In the genomic region with DNA sequence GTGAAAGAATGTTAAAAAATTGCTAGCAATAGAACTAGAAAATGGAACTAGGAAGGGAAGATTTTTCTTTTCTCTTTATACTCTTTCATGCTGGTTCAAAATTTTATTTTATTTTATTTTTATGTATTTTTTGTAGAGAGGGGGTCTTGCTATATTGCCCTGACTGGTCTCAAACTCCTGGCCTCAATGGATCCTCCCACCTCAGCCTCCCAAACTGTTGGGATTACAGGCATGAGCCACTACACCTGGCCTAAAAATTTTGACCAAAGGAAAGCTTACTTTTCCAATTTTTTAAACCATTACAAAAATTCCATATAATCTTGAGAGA, we compare ENCODE assay signal across 10 cellular contexts. TPM values are rescaled to one million over a fixed set of nuclear protein-coding genes. Genes with fewer than 3 reads are reported as not detected.
DNase-seq lines count a peak whose midpoint lies in the region; ATAC-seq and TF ChIP-seq lines count a peak whose summit lies in the region.
"Had no signal": no experiment of that assay in that cellular context is flagged by ENCODE, and none has a peak within 500 bp of the region (broad histone marks: within the 10 kb centered on the region; RNA-seq: fewer than 3 reads in every experiment).

No MANE protein-coding gene starts in this region.

- peaks cover 14% of the 10 kb centered on the region for H3K27me3 Mint-ChIP-seq in activated CD8-positive, alpha-beta memory T cell treated with anti-CD3 and anti-CD28 coated beads, Interleukin-2, amount 10 ng/mL, durations not matched to agents 7 days and 5 days
- H3K27me3 Mint-ChIP-seq in activated naive CD8-positive, alpha-beta T cell treated with anti-CD3 and anti-CD28 coated beads, Interleukin-2, amount 10 ng/mL, durations not matched to agents 7 days and 5 days = no peaks in the 10 kb centered on the region

- TF ChIP-seq CTCF in WERI-Rb-1 (IDR thresholded peaks at IDR 0.05; ENCODE audit: low read depth, low read length) = no peak

- H2BK120ac ChIP-seq in mesenchymal stem cell (ENCODE audit: low read depth, low read length) = no peak overlapping the region

- no peak overlapping the region for H4K91ac ChIP-seq in mesenchymal stem cell (ENCODE audit: low read length)

- H3K36me3 Mint-ChIP-seq in activated CD8-positive, alpha-beta memory T cell treated with anti-CD3 and anti-CD28 coated beads, Interleukin-2, amount 10 ng/mL, durations not matched to agents 7 days and 5 days = no peaks in the 10 kb centered on the region
- H3K36me3 Mint-ChIP-seq in activated naive CD8-positive, alpha-beta T cell treated with anti-CD3 and anti-CD28 coated beads, Interleukin-2, amount 10 ng/mL, durations not matched to agents 7 days and 5 days = no peaks in the 10 kb centered on the region

- H3K4me3 Mint-ChIP-seq in activated CD8-positive, alpha-beta memory T cell treated with anti-CD3 and anti-CD28 coated beads, Interleukin-2, amount 10 ng/mL, durations not matched to agents 7 days and 5 days = no peak overlapping the region
- no peak overlapping the region for H3K4me3 Mint-ChIP-seq in activated naive CD8-positive, alpha-beta T cell treated with anti-CD3 and anti-CD28 coated beads, Interleukin-2, amount 10 ng/mL, durations not matched to agents 7 days and 5 days

- no peak overlapping the region for H3K4me2 ChIP-seq in mesenchymal stem cell (ENCODE audit: low read length, poor library complexity, severe bottlenecking)

- H3K9me3 Mint-ChIP-seq in activated CD8-positive, alpha-beta memory T cell treated with anti-CD3 and anti-CD28 coated beads, Interleukin-2, amount 10 ng/mL, durations not matched to agents 7 days and 5 days (ENCODE audit: low read depth) = no peaks in the 10 kb centered on the region
- no peaks in the 10 kb centered on the region for H3K9me3 Mint-ChIP-seq in activated naive CD8-positive, alpha-beta T cell treated with anti-CD3 and anti-CD28 coated beads, Interleukin-2, amount 10 ng/mL, durations not matched to agents 7 days and 5 days

- H3K4me1 ChIP-seq in mesenchymal stem cell (ENCODE audit: control insufficient read depth, insufficient read depth, low read depth, low read length) = peaks cover 10% of the 10 kb centered on the region

- H3K4me3 ChIP-seq in mesenchymal stem cell (ENCODE audit: insufficient read depth in 1 of 2, low read depth in 1 of 2, low read length in 2 of 2) (no peak overlapping the region), WERI-Rb-1 (ENCODE audit: low read depth, low read length) (no peak overlapping the region)

- peaks cover 3% of the 10 kb centered on the region for H3K79me1 ChIP-seq in mesenchymal stem cell (replicated peaks; ENCODE audit: low read length, poor library complexity, severe bottlenecking)

- no peak overlapping the region for H3K23ac ChIP-seq in mesenchymal stem cell (ENCODE audit: low read length in 2 of 2)

- H4K8ac ChIP-seq in mesenchymal stem cell (ENCODE audit: low read length) = peak overlapping the region; percentile 69

- H3K27ac Mint-ChIP-seq in activated CD8-positive, alpha-beta memory T cell treated with anti-CD3 and anti-CD28 coated beads, Interleukin-2, amount 10 ng/mL, durations not matched to agents 7 days and 5 days = peak overlapping the region; percentile 42
- peak overlapping the region; percentile 56 for H3K27ac Mint-ChIP-seq in activated naive CD8-positive, alpha-beta T cell treated with anti-CD3 and anti-CD28 coated beads, Interleukin-2, amount 10 ng/mL, durations not matched to agents 7 days and 5 days

- ATAC-seq in activated CD8-positive, alpha-beta memory T cell treated with anti-CD3 and anti-CD28 coated beads, Interleukin-2, amount 10 ng/mL, durations not matched to agents 7 days and 5 days = no peak
- ATAC-seq in activated naive CD8-positive, alpha-beta T cell treated with anti-CD3 and anti-CD28 coated beads, Interleukin-2, amount 10 ng/mL, durations not matched to agents 7 days and 5 days (ENCODE audit: low read depth) = no peak
- no peak for ATAC-seq in GM18870 (IDR thresholded peaks at IDR 0.05; ENCODE audit: unreplicated experiment)

- H3K36me3 ChIP-seq in mesenchymal stem cell (ENCODE audit: control insufficient read depth in 1 of 2, insufficient read depth in 2 of 2, low read depth in 1 of 2, low read length in 2 of 2) = no peaks in the 10 kb centered on the region
- no peaks in the 10 kb centered on the region for H3K36me3 ChIP-seq in WERI-Rb-1

- H3K4ac ChIP-seq in mesenchymal stem cell (ENCODE audit: low read depth in 1 of 2, low read length in 2 of 2) = no peak overlapping the region

- DNase-seq in activated CD8-positive, alpha-beta memory T cell treated with anti-CD3 and anti-CD28 coated beads, Interleukin-2, amount 10 ng/mL, durations not matched to agents 7 days and 5 days = no peak
- no peak for DNase-seq in activated CD8-positive, alpha-beta memory T cell treated with anti-CD3 and anti-CD28 coated beads for 24 hours
- no peak for DNase-seq in activated naive CD8-positive, alpha-beta T cell treated with anti-CD3 and anti-CD28 coated beads, Interleukin-2, amount 10 ng/mL, durations not matched to agents 7 days and 5 days
- DNase-seq in mesenchymal stem cell (no peak), WERI-Rb-1 (no peak), LoVo (ENCODE audit: low spot score) (no peak)

- no peak overlapping the region for H2BK15ac ChIP-seq in mesenchymal stem cell (ENCODE audit: low read depth, poor library complexity, severe bottlenecking)

- H2BK12ac ChIP-seq in mesenchymal stem cell (ENCODE audit: low read length in 2 of 2) = no peak overlapping the region

- H3K9me3 ChIP-seq in mesenchymal stem cell (ENCODE audit: control insufficient read depth, low read length) (no peaks in the 10 kb centered on the region), WERI-Rb-1 (ENCODE audit: severe bottlenecking) (no peaks in the 10 kb centered on the region)

- H3K18ac ChIP-seq in mesenchymal stem cell (ENCODE audit: low read depth in 1 of 2, low read length in 2 of 2) = no peak overlapping the region

- peaks cover 20% of the 10 kb centered on the region for H3K4me1 Mint-ChIP-seq in activated CD8-positive, alpha-beta memory T cell treated with anti-CD3 and anti-CD28 coated beads, Interleukin-2, amount 10 ng/mL, durations not matched to agents 7 days and 5 days
- H3K4me1 Mint-ChIP-seq in activated naive CD8-positive, alpha-beta T cell treated with anti-CD3 and anti-CD28 coated beads, Interleukin-2, amount 10 ng/mL, durations not matched to agents 7 days and 5 days = peaks cover 18% of the 10 kb centered on the region

- no peak overlapping the region for H3K14ac ChIP-seq in mesenchymal stem cell (ENCODE audit: low read length in 2 of 2)

- H2AFZ ChIP-seq in mesenchymal stem cell (ENCODE audit: low read depth, low read length) = no peak overlapping the region

- H3K9ac ChIP-seq in mesenchymal stem cell (ENCODE audit: low read length) = peak overlapping the region; percentile 84

- H3K27ac ChIP-seq in mesenchymal stem cell (ENCODE audit: low read length, poor library complexity, severe bottlenecking) (peak overlapping the region; percentile 45), temporal lobe (ENCODE audit: low read depth, low read length) (peak overlapping the region; percentile 79), WERI-Rb-1 (no peak overlapping the region)

- POLR2A ChIA-PET in activated naive CD8-positive, alpha-beta T cell treated with anti-CD3 and anti-CD28 coated beads, Interleukin-2, amount 10 ng/mL, durations not matched to agents 7 days and 5 days (lab: Charles Lee) = interaction anchor here (0.9 to 1.2 kb wide), 4 partner anchors 10 to 170 kb away, joined by 3 to 4 read pairs (median 3); a partner anchor contains a TSS

- H3K27me3 ChIP-seq in mesenchymal stem cell (ENCODE audit: control insufficient read depth in 1 of 2, insufficient read depth in 1 of 2, low read length in 2 of 2) (no peaks in the 10 kb centered on the region), WERI-Rb-1 (ENCODE audit: insufficient read depth, low read depth, severe bottlenecking) (no peaks in the 10 kb centered on the region)

- no peak overlapping the region for H2AK5ac ChIP-seq in mesenchymal stem cell (ENCODE audit: low read length, severe bottlenecking)

- H2BK5ac ChIP-seq in mesenchymal stem cell (ENCODE audit: low read depth, low read length, poor library complexity, severe bottlenecking) = no peak overlapping the region

- CTCF ChIA-PET in activated CD8-positive, alpha-beta memory T cell treated with anti-CD3 and anti-CD28 coated beads, Interleukin-2, amount 10 ng/mL, durations not matched to agents 7 days and 5 days (lab: Charles Lee) = interaction anchor here (0.7 to 3.9 kb wide), 47 partner anchors 9 to 1169 kb away, joined by 3 to 37 read pairs (median 4); a partner anchor contains a TSS

RNA-seq across cellular contexts. Expression of a gene that starts 10.0 kb away (rescaled TPM):
- 10 to 100 TPM; 48.7 to 58.2 TPM for total RNA-seq in activated CD8-positive, alpha-beta memory T cell treated with anti-CD3 and anti-CD28 coated beads, Interleukin-2, amount 10 ng/mL, durations not matched to agents 7 days and 5 days
- total RNA-seq in activated naive CD8-positive, alpha-beta T cell treated with anti-CD3 and anti-CD28 coated beads, Interleukin-2, amount 10 ng/mL, durations not matched to agents 7 days and 5 days = 10 to 100 TPM; 50.8 to 52.7 TPM
- 27.2 TPM for polyA plus RNA-seq in mesenchymal stem cell (2013, experiment 1 of 2)
- polyA plus RNA-seq in mesenchymal stem cell (2013, experiment 2 of 2) = 28.4 TPM
- 37.4 TPM for total RNA-seq in temporal lobe

RNA-seq across cellular contexts. Expression of a gene that starts 28.6 kb away (rescaled TPM):
- 100 to 1,000 TPM; 149 to 189 TPM for total RNA-seq in activated CD8-positive, alpha-beta memory T cell treated with anti-CD3 and anti-CD28 coated beads, Interleukin-2, amount 10 ng/mL, durations not matched to agents 7 days and 5 days
- 100 to 1,000 TPM; 125 to 131 TPM for total RNA-seq in activated naive CD8-positive, alpha-beta T cell treated with anti-CD3 and anti-CD28 coated beads, Interleukin-2, amount 10 ng/mL, durations not matched to agents 7 days and 5 days
- polyA plus RNA-seq in mesenchymal stem cell (2013, experiment 1 of 2) = 379 TPM
- 384 TPM for polyA plus RNA-seq in mesenchymal stem cell (2013, experiment 2 of 2)
- total RNA-seq in temporal lobe = 31.0 TPM

RNA-seq across cellular contexts. Expression of a gene that starts 44.2 kb away (rescaled TPM):
- total RNA-seq in activated CD8-positive, alpha-beta memory T cell treated with anti-CD3 and anti-CD28 coated beads, Interleukin-2, amount 10 ng/mL, durations not matched to agents 7 days and 5 days = 1 to 10 TPM; 1.5 TPM
- total RNA-seq in activated naive CD8-positive, alpha-beta T cell treated with anti-CD3 and anti-CD28 coated beads, Interleukin-2, amount 10 ng/mL, durations not matched to agents 7 days and 5 days = 1 to 10 TPM; 2.1 to 2.2 TPM
- polyA plus RNA-seq in mesenchymal stem cell (2013, experiment 1 of 2) = 0.10 TPM
- not detected for polyA plus RNA-seq in mesenchymal stem cell (2013, experiment 2 of 2)
- not detected for total RNA-seq in temporal lobe
- total RNA-seq: cerebellum, myocyte had no signal

RNA-seq across cellular contexts. Expression of a gene that starts 56.3 kb away (rescaled TPM):
- 10 to 100 TPM; 36.2 to 48.8 TPM for total RNA-seq in activated CD8-positive, alpha-beta memory T cell treated with anti-CD3 and anti-CD28 coated beads, Interleukin-2, amount 10 ng/mL, durations not matched to agents 7 days and 5 days
- total RNA-seq in activated naive CD8-positive, alpha-beta T cell treated with anti-CD3 and anti-CD28 coated beads, Interleukin-2, amount 10 ng/mL, durations not matched to agents 7 days and 5 days = 10 to 100 TPM; 30.7 to 39.5 TPM
- polyA plus RNA-seq in mesenchymal stem cell (2013, experiment 1 of 2) = 23.7 TPM
- polyA plus RNA-seq in mesenchymal stem cell (2013, experiment 2 of 2) = 23.7 TPM
- 11.3 TPM for total RNA-seq in temporal lobe

RNA-seq across cellular contexts. Expression of a gene that starts 56.5 kb away (rescaled TPM):
- 10 to 100 TPM; 27.6 to 32.7 TPM for total RNA-seq in activated CD8-positive, alpha-beta memory T cell treated with anti-CD3 and anti-CD28 coated beads, Interleukin-2, amount 10 ng/mL, durations not matched to agents 7 days and 5 days
- 10 to 100 TPM; 42.5 to 43.9 TPM for total RNA-seq in activated naive CD8-positive, alpha-beta T cell treated with anti-CD3 and anti-CD28 coated beads, Interleukin-2, amount 10 ng/mL, durations not matched to agents 7 days and 5 days
- polyA plus RNA-seq in mesenchymal stem cell (2013, experiment 1 of 2) = 20.3 TPM
- polyA plus RNA-seq in mesenchymal stem cell (2013, experiment 2 of 2) = 20.9 TPM
- total RNA-seq in temporal lobe = 32.9 TPM
